Comparison of ENCODE assay signal across 1 cellular context in genomic region chr3:44856663-44857062, GRCh38.
A peak's percentile ranks its signal among the peaks of the same experiment; 100 is the strongest.
TF ChIP-seq lines count a peak whose summit lies in the region.

No MANE protein-coding gene starts in this region.

TF ChIP-seq in K562, 482 proteins besides CTCF, POLR2A, EP300 and RAD21:
- TF ChIP-seq ZNF280A (IDR thresholded peaks at IDR 0.05; ENCODE audit: low read depth, partially characterized antibody) = peak; percentile 32
- TF ChIP-seq ZNF12 (CRISPR knock-in tag; IDR thresholded peaks at IDR 0.05) = peak; percentile 46; the same call in 1 of the 2 replicates
- peak; percentile 86 for TF ChIP-seq TRIM28 (IDR thresholded peaks at IDR 0.05)
- peak in 1 of 2 experiments; percentile 70; a peak in 1 of 3 replicates for TF ChIP-seq CBX3 (IDR thresholded peaks at IDR 0.05; ENCODE audit: borderline replicate concordance in 1 of 2, low read length in 2 of 2)
- peak; percentile 96 for TF ChIP-seq CBX5 (IDR thresholded peaks at IDR 0.05; ENCODE audit: borderline replicate concordance, low read depth)
- TF ChIP-seq CBX1 (IDR thresholded peaks at IDR 0.05; ENCODE audit: low read depth) = peak; percentile 46; the same call in 1 of the 2 replicates
